Comparison of ENCODE assay signal across 1 cellular context in genomic region chr7:7772385-7772784, GRCh38.
TF ChIP-seq lines count a peak whose summit lies in the region.

No MANE protein-coding gene starts in this region.

TF ChIP-seq in GM12878, 131 proteins besides CTCF, POLR2A, EP300 and RAD21 (continued from another document):
- TF ChIP-seq ZBTB11 (CRISPR knock-in tag; IDR thresholded peaks at IDR 0.05) (no peak), PAX5 (IDR thresholded peaks at IDR 0.05; ENCODE audit: borderline replicate concordance, low read depth, low read length) (peak; percentile 14; the same call in 1 of the 2 replicates), CREM (IDR thresholded peaks at IDR 0.05; ENCODE audit: low read depth) (peak; percentile 41; the same call in 1 of the 2 replicates), NFIC (IDR thresholded peaks at IDR 0.05; ENCODE audit: low read depth, low read length) (peak; percentile 52; the same call in 1 of the 2 replicates), SMAD5 (IDR thresholded peaks at IDR 0.05; ENCODE audit: low read depth) (no peak), ZNF622 (IDR thresholded peaks at IDR 0.05) (no peak), PBX3 (IDR thresholded peaks at IDR 0.05; ENCODE audit: insufficient replicate concordance, low read depth, low read length) (peak; percentile 6), RUNX3 (IDR thresholded peaks at IDR 0.05; ENCODE audit: low read length) (peak; percentile 70), DPF2 (IDR thresholded peaks at IDR 0.05) (0 out of 2 replicates have a peak, but pooled peaks have one; percentile 32), CBFB (IDR thresholded peaks at IDR 0.05; ENCODE audit: low read depth) (no peak), TCF3 (IDR thresholded peaks at IDR 0.05; ENCODE audit: borderline replicate concordance, insufficient read depth, low read depth, low read length) (peak; percentile 55; the same call in 1 of the 2 replicates)
